12 cellular contexts compared by ENCODE assay signal in the genomic region with DNA sequence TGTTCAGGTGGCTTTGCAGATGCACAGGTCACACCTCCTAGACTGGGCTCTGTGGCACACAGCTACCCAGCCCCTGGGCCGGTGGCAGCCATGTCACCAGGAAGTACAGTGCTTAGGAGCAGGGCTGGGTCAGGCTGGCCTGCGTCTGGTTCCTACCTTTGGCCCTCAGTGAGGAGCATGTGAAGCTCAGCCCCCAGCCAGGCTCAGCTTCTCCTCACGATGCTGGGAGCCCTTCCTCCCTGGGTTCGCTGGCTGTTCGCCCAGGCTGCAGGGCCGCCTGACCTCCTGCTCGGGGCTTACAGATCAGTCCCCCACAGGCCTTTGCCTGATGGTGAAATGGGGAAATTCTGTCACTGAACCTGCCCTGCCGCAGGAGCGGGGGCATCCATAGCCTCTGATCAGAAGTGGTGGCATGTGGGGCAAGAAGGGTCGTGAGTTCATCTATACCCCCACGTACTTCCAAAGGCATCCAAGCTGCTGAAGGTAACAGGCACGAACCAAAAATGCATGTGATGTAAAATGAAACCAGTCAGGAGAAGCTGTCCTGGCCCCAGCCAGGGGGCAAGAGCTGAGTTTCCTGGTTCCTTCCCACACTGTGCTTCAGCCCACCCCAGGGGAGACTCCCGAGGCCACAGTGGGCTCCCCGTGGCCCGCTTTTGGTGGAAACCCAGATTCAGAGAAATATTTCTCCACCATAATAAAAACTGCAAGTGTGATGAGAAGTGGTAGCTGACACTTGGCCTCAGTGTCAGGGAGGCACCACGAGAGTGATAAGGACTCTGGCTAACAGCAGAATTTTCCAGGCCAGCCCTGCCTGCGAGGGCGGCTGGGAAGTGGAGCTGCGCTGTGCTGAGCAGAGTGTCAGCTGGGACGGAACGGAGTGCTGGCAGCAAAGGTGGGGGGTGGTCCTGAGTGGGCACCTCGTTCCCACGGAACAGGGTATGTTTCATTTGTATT. TPM values are rescaled to one million over a fixed set of nuclear protein-coding genes. Genes with fewer than 3 reads are reported as not detected.
DNase-seq lines count a peak whose midpoint lies in the region; ATAC-seq and TF ChIP-seq lines count a peak whose summit lies in the region.
"Had no signal": no experiment of that assay in that cellular context is flagged by ENCODE, and none has a peak within 500 bp of the region (broad histone marks: within the 10 kb centered on the region; RNA-seq: fewer than 3 reads in every experiment).

No MANE protein-coding gene starts in this region.

- H3K27ac ChIP-seq in angular gyrus (ENCODE audit: low read depth, low read length) (peak overlapping the region; percentile 79), aorta (ENCODE audit: low read depth in 1 of 2, low read length in 2 of 2) (no peak overlapping the region)
- H3K27ac ChIP-seq: epithelial cell of prostate had no signal

- WGBS in aorta, 2 donors = 36 to 39% methylated on average over 23 of the region's 23 CpGs

- H3K27me3 Mint-ChIP-seq in natural killer cell treated with Interleukin-12 subunit alpha and Interleukin-12 subunit beta and Interleukin-15 and Interleukin-18, amount 100 ng/mL, for 72 hours = no peaks in the 10 kb centered on the region
- no peaks in the 10 kb centered on the region for H3K27me3 Mint-ChIP-seq in natural killer cell (ENCODE audit: low read depth in 2 of 2)

- ATAC-seq in natural killer cell treated with Interleukin-12 subunit alpha and Interleukin-12 subunit beta and Interleukin-15 and Interleukin-18, amount 100 ng/mL, for 72 hours = no peak
- ATAC-seq in natural killer cell (no peak), aorta (ENCODE audit: low FRiP score) (peak; percentile 34)

- H3K27ac Mint-ChIP-seq in natural killer cell treated with Interleukin-12 subunit alpha and Interleukin-12 subunit beta and Interleukin-15 and Interleukin-18, amount 100 ng/mL, for 72 hours = peak overlapping the region; percentile 65 to 82
- no peak overlapping the region for H3K27ac Mint-ChIP-seq in natural killer cell

- no peak for TF ChIP-seq CTCF in natural killer cell (IDR thresholded peaks at IDR 0.05)

- no peaks in the 10 kb centered on the region for H3K9me3 ChIP-seq in aorta (ENCODE audit: control insufficient read depth, low read length)

- no peak overlapping the region for H3K4me3 ChIP-seq in aorta (ENCODE audit: low read length in 2 of 2)

- DNase-seq in natural killer cell treated with Interleukin-12 subunit alpha and Interleukin-12 subunit beta and Interleukin-15 and Interleukin-18, amount 100 ng/mL, for 72 hours (ENCODE audit: low spot score) = peak; percentile 35
- no peak for DNase-seq in natural killer cell
- DNase-seq in medulla oblongata (ENCODE audit: extremely low spot score) = peak; percentile 66
- peak in 1 of 2 donors; percentile 68 for DNase-seq in aorta
- no peak for DNase-seq in glomerular visceral epithelial cell (ENCODE audit: extremely low spot score)
- no peak for DNase-seq in NCI-H2227 (lab: John Stamatoyannopoulos, UW; ENCODE audit: unreplicated experiment)
- no peak for DNase-seq in NCI-H1436 treated with DMSO at 0.1 percent for 48 hours (lab: John Stamatoyannopoulos, UW)
- DNase-seq: amniotic stem cell, NCI-H1092 treated with DMSO at 0.1 percent for 48 hours, occipital lobe had no signal

- no peaks in the 10 kb centered on the region for H3K36me3 Mint-ChIP-seq in natural killer cell treated with Interleukin-12 subunit alpha and Interleukin-12 subunit beta and Interleukin-15 and Interleukin-18, amount 100 ng/mL, for 72 hours
- H3K36me3 Mint-ChIP-seq in natural killer cell = no peaks in the 10 kb centered on the region

- peaks cover 22 to 28% of the 10 kb centered on the region in 2 donors for H3K4me1 Mint-ChIP-seq in natural killer cell treated with Interleukin-12 subunit alpha and Interleukin-12 subunit beta and Interleukin-15 and Interleukin-18, amount 100 ng/mL, for 72 hours (ENCODE audit: low read depth in 2 of 2)
- H3K4me1 Mint-ChIP-seq in natural killer cell = peaks cover 5 to 18% of the 10 kb centered on the region in 2 donors

- H3K9me3 Mint-ChIP-seq in natural killer cell treated with Interleukin-12 subunit alpha and Interleukin-12 subunit beta and Interleukin-15 and Interleukin-18, amount 100 ng/mL, for 72 hours = no peaks in the 10 kb centered on the region
- H3K9me3 Mint-ChIP-seq in natural killer cell = no peaks in the 10 kb centered on the region

- H3K36me3 ChIP-seq in aorta (ENCODE audit: control insufficient read depth in 1 of 2, insufficient read depth in 2 of 2, low read length in 1 of 2) = no peaks in the 10 kb centered on the region

- peak overlapping the region; percentile 70 for H3K4me3 Mint-ChIP-seq in natural killer cell treated with Interleukin-12 subunit alpha and Interleukin-12 subunit beta and Interleukin-15 and Interleukin-18, amount 100 ng/mL, for 72 hours
- H3K4me3 Mint-ChIP-seq in natural killer cell = no peak overlapping the region

- H3K27me3 ChIP-seq in aorta (ENCODE audit: control insufficient read depth in 1 of 2, insufficient read depth in 2 of 2, low read length in 1 of 2) = no peaks in the 10 kb centered on the region

- intact Hi-C loops in natural killer cell (cut with micrococcal nuclease) (no loop called here), aorta (cut with DNase I) (no loop called here)

- no peaks in the 10 kb centered on the region for H3K4me1 ChIP-seq in aorta (ENCODE audit: control insufficient read depth in 1 of 2, insufficient read depth in 2 of 2, low read length in 2 of 2)

RNA-seq across cellular contexts. Expression of gene SPATA2, which starts 22.8 kb away (rescaled TPM):
- 10 to 100 TPM; 10.1 to 12.0 TPM for total RNA-seq in natural killer cell treated with Interleukin-12 subunit alpha and Interleukin-12 subunit beta and Interleukin-15 and Interleukin-18, amount 100 ng/mL, for 72 hours
- total RNA-seq in natural killer cell (10 to 100 TPM; 16.4 to 25.8 (median 25.1) TPM), aorta (1 to 10 TPM; 4.8 to 5.8 TPM)
- 1 to 10 TPM; 2.9 to 3.9 TPM for polyA plus RNA-seq in aorta

RNA-seq across cellular contexts. Expression of gene RNF114, which starts 43.7 kb away (rescaled TPM):
- 10 to 100 TPM; 69.9 to 79.3 TPM for total RNA-seq in natural killer cell treated with Interleukin-12 subunit alpha and Interleukin-12 subunit beta and Interleukin-15 and Interleukin-18, amount 100 ng/mL, for 72 hours
- total RNA-seq in natural killer cell (100 to 1,000 TPM in 2 of 3 donors, 10 to 100 TPM in 1; 92.3 to 108 (median 100) TPM), aorta (10 to 100 TPM; 46.8 to 70.6 TPM)
- 10 to 100 TPM; 32.1 to 38.4 TPM for polyA plus RNA-seq in aorta

Comparison
In these comparisons a context has a peak if more than half of its experiments do, and no peak if none do; other contexts are left out.
1. DNase-seq: peak in natural killer cell treated with Interleukin-12 subunit alpha and Interleukin-12 subunit beta and Interleukin-15 and Interleukin-18, amount 100 ng/mL, for 72 hours (single experiment) and medulla oblongata (single experiment); none in natural killer cell (single experiment), glomerular visceral epithelial cell (single experiment), NCI-H2227 (single experiment) and NCI-H1436 treated with DMSO at 0.1 percent for 48 hours (single experiment).
2. H3K27ac Mint-ChIP-seq: peak in natural killer cell treated with Interleukin-12 subunit alpha and Interleukin-12 subunit beta and Interleukin-15 and Interleukin-18, amount 100 ng/mL, for 72 hours (2 of 2); none in natural killer cell (0 of 2).